In the genomic region with DNA sequence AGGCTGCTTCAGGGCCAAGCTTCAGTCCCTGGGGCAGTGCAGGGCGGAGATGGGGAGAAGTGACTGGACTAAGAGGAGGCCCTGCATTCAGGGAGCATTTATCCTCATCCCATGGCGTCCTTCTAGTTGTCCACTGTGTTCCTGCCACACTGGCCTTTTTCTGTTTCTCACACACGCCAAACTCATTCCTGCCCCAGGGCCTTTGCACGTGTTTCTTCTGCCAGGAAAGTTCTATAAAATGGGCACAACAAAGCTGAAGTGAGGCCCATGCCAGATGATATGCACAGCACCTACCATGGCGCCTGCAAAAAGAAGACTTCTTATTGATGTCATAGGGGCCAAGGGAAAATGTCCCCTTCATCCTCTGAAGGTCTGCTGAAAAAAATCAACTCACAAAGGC, we compare ENCODE assay signal across 40 cellular contexts. TPM values are rescaled to one million over a fixed set of nuclear protein-coding genes. Genes with fewer than 3 reads are reported as not detected.
"Had no signal": no experiment of that assay in that cellular context is flagged by ENCODE, and none has a peak within 500 bp of the region (broad histone marks: within the 10 kb centered on the region; RNA-seq: fewer than 3 reads in every experiment).

No MANE protein-coding gene starts in this region.

- H3K36me3 Mint-ChIP-seq: activated CD8-positive, alpha-beta memory T cell treated with anti-CD3 and anti-CD28 coated beads, Interleukin-2, amount 10 ng/mL, durations not matched to agents 7 days and 5 days; activated naive CD4-positive, alpha-beta T cell treated with anti-CD3 and anti-CD28 coated beads, Interleukin-2, amount 10 ng/mL, durations not matched to agents 7 days and 5 days; activated naive CD4-positive, alpha-beta T cell treated with anti-CD3 and anti-CD28 coated beads, Interleukin-2, amount 50 U/mL, for 24 hours; activated naive CD8-positive, alpha-beta T cell; activated naive CD8-positive, alpha-beta T cell treated with anti-CD3 and anti-CD28 coated beads, Interleukin-2, amount 10 ng/mL, durations not matched to agents 7 days and 5 days had no signal

- DNase-seq: activated CD4-positive, alpha-beta memory T cell treated with anti-CD3 and anti-CD28 coated beads, Interleukin-2, amount 10 ng/mL, durations not matched to agents 7 days and 5 days; activated CD4-positive, alpha-beta T cell treated with anti-CD3 and anti-CD28 coated beads for 1 hour; activated CD4-positive, alpha-beta T cell treated with anti-CD3 and anti-CD28 coated beads for 36 hours; activated CD4-positive, alpha-beta T cell treated with anti-CD3 and anti-CD28 coated beads for 48 hours; activated CD4-positive, alpha-beta T cell treated with anti-CD3 and anti-CD28 coated beads, Interleukin-2, amount 10 ng/mL, durations not matched to agents 7 days and 5 days; activated CD4-positive, alpha-beta T cell treated with anti-CD3 and anti-CD28 coated beads, Interleukin-2, amount 50 U/mL, for 48 hours; activated CD4-positive, CD25-positive, alpha-beta regulatory T cell; activated CD8-positive, alpha-beta memory T cell treated with anti-CD3 and anti-CD28 coated beads for 24 hours; activated CD8-positive, alpha-beta memory T cell treated with anti-CD3 and anti-CD28 coated beads, Interleukin-2, amount 10 ng/mL, durations not matched to agents 7 days and 5 days; activated CD8-positive, alpha-beta memory T cell treated with anti-CD3 and anti-CD28 coated beads, Interleukin-2, amount 50 U/mL, for 48 hours; activated CD8-positive, alpha-beta T cell treated with anti-CD3 and anti-CD28 coated beads, Interleukin-2, amount 10 ng/mL, durations not matched to agents 7 days and 5 days; activated effector memory CD4-positive, alpha-beta T cell treated with Interleukin-2 at 50 U/mL for 16 hours; activated gamma-delta T cell; activated naive CD4-positive, alpha-beta T cell treated with anti-CD3 and anti-CD28 coated beads, Interleukin-2, amount 10 ng/mL, durations not matched to agents 7 days and 5 days; activated naive CD4-positive, alpha-beta T cell treated with Interleukin-2 at 50 U/mL for 16 hours; activated naive CD8-positive, alpha-beta T cell treated with anti-CD3 and anti-CD28 coated beads, Interleukin-2, amount 10 ng/mL, durations not matched to agents 7 days and 5 days; activated naive CD8-positive, alpha-beta T cell treated with anti-CD3 and anti-CD28 coated beads, Interleukin-2, amount 50 U/mL, for 24 hours; activated T-cell treated with anti-CD3 and anti-CD28 coated beads, Interleukin-2, amount 50 U/mL, for 24 hours; activated T-cell treated with anti-CD3 and anti-CD28 coated beads, Interleukin-2, amount 50 U/mL, for 48 hours; aorta; body of pancreas; brain microvascular endothelial cell; caudate nucleus; cerebellar nuclear complex; colonic mucosa; T-helper 2 cell; T-helper 9 cell had no signal

- H3K4me3 ChIP-seq: body of pancreas, breast epithelium, cardiac muscle cell, colonic mucosa had no signal

- H3K27me3 Mint-ChIP-seq: activated CD4-positive, alpha-beta T cell treated with anti-CD3 and anti-CD28 coated beads for 36 hours; activated CD4-positive, alpha-beta T cell treated with anti-CD3 and anti-CD28 coated beads, Interleukin-2, amount 10 ng/mL, durations not matched to agents 7 days and 5 days; activated naive CD4-positive, alpha-beta T cell treated with anti-CD3 and anti-CD28 coated beads, Interleukin-2, amount 50 U/mL, for 24 hours; activated naive CD8-positive, alpha-beta T cell; activated naive CD8-positive, alpha-beta T cell treated with anti-CD3 and anti-CD28 coated beads, Interleukin-2, amount 50 U/mL, for 24 hours; activated T-cell treated with anti-CD3 and anti-CD28 coated beads, Interleukin-2, amount 50 U/mL, for 24 hours had no signal

- H3K36me3 ChIP-seq: brain microvascular endothelial cell, breast epithelium, cardiac muscle cell, colonic mucosa had no signal

- ATAC-seq: activated CD4-positive, alpha-beta T cell treated with anti-CD3 and anti-CD28 coated beads for 36 hours; activated CD4-positive, CD25-positive, alpha-beta regulatory T cell treated with anti-CD3 and anti-CD28 coated beads, Interleukin-2, amount 50 U/mL, for 24 hours; activated CD8-positive, alpha-beta memory T cell treated with anti-CD3 and anti-CD28 coated beads, Interleukin-2, amount 10 ng/mL, durations not matched to agents 7 days and 5 days; activated CD8-positive, alpha-beta T cell treated with anti-CD3 and anti-CD28 coated beads, Interleukin-2, amount 10 ng/mL, durations not matched to agents 7 days and 5 days; activated naive CD8-positive, alpha-beta T cell treated with anti-CD3 and anti-CD28 coated beads, Interleukin-2, amount 50 U/mL, for 24 hours; body of pancreas had no signal

- FAIRE-seq: astrocyte, TTC549 had no signal

- H3K27me3 ChIP-seq: body of pancreas, brain microvascular endothelial cell, breast epithelium, cardiac muscle cell, colonic mucosa had no signal

- H3K27ac Mint-ChIP-seq: activated CD4-positive, alpha-beta memory T cell treated with anti-CD3 and anti-CD28 coated beads, Interleukin-2, amount 10 ng/mL, durations not matched to agents 7 days and 5 days; activated CD4-positive, alpha-beta T cell treated with anti-CD3 and anti-CD28 coated beads for 36 hours; activated CD4-positive, alpha-beta T cell treated with anti-CD3 and anti-CD28 coated beads, Interleukin-2, amount 10 ng/mL, durations not matched to agents 7 days and 5 days; activated CD8-positive, alpha-beta memory T cell treated with anti-CD3 and anti-CD28 coated beads, Interleukin-2, amount 10 ng/mL, durations not matched to agents 7 days and 5 days; activated CD8-positive, alpha-beta T cell treated with anti-CD3 and anti-CD28 coated beads, Interleukin-2, amount 10 ng/mL, durations not matched to agents 7 days and 5 days; activated naive CD4-positive, alpha-beta T cell treated with anti-CD3 and anti-CD28 coated beads, Interleukin-2, amount 10 ng/mL, durations not matched to agents 7 days and 5 days; activated naive CD4-positive, alpha-beta T cell treated with anti-CD3 and anti-CD28 coated beads, Interleukin-2, amount 50 U/mL, for 24 hours; activated naive CD8-positive, alpha-beta T cell; activated naive CD8-positive, alpha-beta T cell treated with anti-CD3 and anti-CD28 coated beads, Interleukin-2, amount 10 ng/mL, durations not matched to agents 7 days and 5 days; activated naive CD8-positive, alpha-beta T cell treated with anti-CD3 and anti-CD28 coated beads, Interleukin-2, amount 50 U/mL, for 24 hours; activated T-cell treated with anti-CD3 and anti-CD28 coated beads, Interleukin-2, amount 50 U/mL, for 24 hours; activated T-helper 2 cell treated with anti-CD3 and anti-CD28 coated beads, Interferon-gamma antibody, Interleukin-2, Interleukin-4, amounts not matched to agents 10 μg/mL and 5 μg/mL and 100 μg/mL, durations not matched to agents 14 hours and 24 hours and 36 hours; T-helper 2 cell treated with Interferon-gamma antibody and Interleukin-4, amounts not matched to agents 5 μg/mL and 100 μg/mL, for 36 hours had no signal

- H3K27ac ChIP-seq: body of pancreas, brain microvascular endothelial cell, breast epithelium, cardiac muscle cell, colonic mucosa, VCaP had no signal

- H3K4me3 Mint-ChIP-seq: activated CD4-positive, alpha-beta memory T cell treated with anti-CD3 and anti-CD28 coated beads, Interleukin-2, amount 10 ng/mL, durations not matched to agents 7 days and 5 days; activated CD4-positive, alpha-beta T cell treated with anti-CD3 and anti-CD28 coated beads for 36 hours; activated CD4-positive, alpha-beta T cell treated with anti-CD3 and anti-CD28 coated beads, Interleukin-2, amount 10 ng/mL, durations not matched to agents 7 days and 5 days; activated CD8-positive, alpha-beta memory T cell treated with anti-CD3 and anti-CD28 coated beads, Interleukin-2, amount 10 ng/mL, durations not matched to agents 7 days and 5 days; activated CD8-positive, alpha-beta T cell treated with anti-CD3 and anti-CD28 coated beads, Interleukin-2, amount 10 ng/mL, durations not matched to agents 7 days and 5 days; activated naive CD4-positive, alpha-beta T cell treated with anti-CD3 and anti-CD28 coated beads, Interleukin-2, amount 10 ng/mL, durations not matched to agents 7 days and 5 days; activated naive CD4-positive, alpha-beta T cell treated with anti-CD3 and anti-CD28 coated beads, Interleukin-2, amount 50 U/mL, for 24 hours; activated naive CD8-positive, alpha-beta T cell; activated naive CD8-positive, alpha-beta T cell treated with anti-CD3 and anti-CD28 coated beads, Interleukin-2, amount 10 ng/mL, durations not matched to agents 7 days and 5 days; activated naive CD8-positive, alpha-beta T cell treated with anti-CD3 and anti-CD28 coated beads, Interleukin-2, amount 50 U/mL, for 24 hours; activated T-cell treated with anti-CD3 and anti-CD28 coated beads, Interleukin-2, amount 50 U/mL, for 24 hours; central memory CD8-positive, alpha-beta T cell; T-helper 2 cell treated with Interferon-gamma antibody and Interleukin-4, amounts not matched to agents 5 μg/mL and 100 μg/mL, for 36 hours had no signal

- H3K4me1 Mint-ChIP-seq: activated CD4-positive, alpha-beta memory T cell treated with anti-CD3 and anti-CD28 coated beads, Interleukin-2, amount 10 ng/mL, durations not matched to agents 7 days and 5 days; activated CD4-positive, alpha-beta T cell treated with anti-CD3 and anti-CD28 coated beads for 36 hours; activated CD4-positive, alpha-beta T cell treated with anti-CD3 and anti-CD28 coated beads, Interleukin-2, amount 10 ng/mL, durations not matched to agents 7 days and 5 days; activated CD8-positive, alpha-beta memory T cell treated with anti-CD3 and anti-CD28 coated beads, Interleukin-2, amount 10 ng/mL, durations not matched to agents 7 days and 5 days; activated naive CD4-positive, alpha-beta T cell treated with anti-CD3 and anti-CD28 coated beads, Interleukin-2, amount 10 ng/mL, durations not matched to agents 7 days and 5 days; activated naive CD4-positive, alpha-beta T cell treated with anti-CD3 and anti-CD28 coated beads, Interleukin-2, amount 50 U/mL, for 24 hours; activated naive CD8-positive, alpha-beta T cell treated with anti-CD3 and anti-CD28 coated beads, Interleukin-2, amount 10 ng/mL, durations not matched to agents 7 days and 5 days; activated naive CD8-positive, alpha-beta T cell treated with anti-CD3 and anti-CD28 coated beads, Interleukin-2, amount 50 U/mL, for 24 hours; central memory CD8-positive, alpha-beta T cell had no signal

- H3K9me3 Mint-ChIP-seq: activated CD4-positive, alpha-beta memory T cell treated with anti-CD3 and anti-CD28 coated beads, Interleukin-2, amount 10 ng/mL, durations not matched to agents 7 days and 5 days; activated CD4-positive, alpha-beta T cell treated with anti-CD3 and anti-CD28 coated beads, Interleukin-2, amount 10 ng/mL, durations not matched to agents 7 days and 5 days; activated naive CD4-positive, alpha-beta T cell treated with anti-CD3 and anti-CD28 coated beads, Interleukin-2, amount 10 ng/mL, durations not matched to agents 7 days and 5 days; activated naive CD4-positive, alpha-beta T cell treated with anti-CD3 and anti-CD28 coated beads, Interleukin-2, amount 50 U/mL, for 24 hours; activated naive CD8-positive, alpha-beta T cell treated with anti-CD3 and anti-CD28 coated beads, Interleukin-2, amount 10 ng/mL, durations not matched to agents 7 days and 5 days; activated naive CD8-positive, alpha-beta T cell treated with anti-CD3 and anti-CD28 coated beads, Interleukin-2, amount 50 U/mL, for 24 hours; activated T-cell treated with anti-CD3 and anti-CD28 coated beads, Interleukin-2, amount 50 U/mL, for 24 hours; activated T-helper 2 cell treated with anti-CD3 and anti-CD28 coated beads, Interferon-gamma antibody, Interleukin-2, Interleukin-4, amounts not matched to agents 10 μg/mL and 5 μg/mL and 100 μg/mL, durations not matched to agents 14 hours and 24 hours and 36 hours; central memory CD8-positive, alpha-beta T cell; T-helper 2 cell treated with Interferon-gamma antibody and Interleukin-4, amounts not matched to agents 5 μg/mL and 100 μg/mL, for 36 hours had no signal

- H3K4me1 ChIP-seq: body of pancreas, breast epithelium, colonic mucosa had no signal

- H3K9me3 ChIP-seq: body of pancreas, breast epithelium, colonic mucosa had no signal

RNA-seq across cellular contexts. Expression of gene MROH7, which starts 24.3 kb away (rescaled TPM):
- total RNA-seq: activated CD8-positive, alpha-beta memory T cell treated with anti-CD3 and anti-CD28 coated beads, Interleukin-2, amount 10 ng/mL, durations not matched to agents 7 days and 5 days; activated CD8-positive, alpha-beta T cell treated with anti-CD3 and anti-CD28 coated beads, Interleukin-2, amount 10 ng/mL, durations not matched to agents 7 days and 5 days; astrocyte had no signal

RNA-seq across cellular contexts. Expression of gene FAM151A, which starts 42.5 kb away (rescaled TPM):
- total RNA-seq: activated CD4-positive, alpha-beta memory T cell treated with anti-CD3 and anti-CD28 coated beads, Interleukin-2, amount 10 ng/mL, durations not matched to agents 7 days and 5 days; activated CD4-positive, alpha-beta T cell treated with anti-CD3 and anti-CD28 coated beads for 36 hours; activated CD4-positive, alpha-beta T cell treated with anti-CD3 and anti-CD28 coated beads, Interleukin-2, amount 10 ng/mL, durations not matched to agents 7 days and 5 days; activated CD8-positive, alpha-beta memory T cell treated with anti-CD3 and anti-CD28 coated beads, Interleukin-2, amount 10 ng/mL, durations not matched to agents 7 days and 5 days; activated CD8-positive, alpha-beta T cell treated with anti-CD3 and anti-CD28 coated beads, Interleukin-2, amount 10 ng/mL, durations not matched to agents 7 days and 5 days; activated naive CD8-positive, alpha-beta T cell treated with anti-CD3 and anti-CD28 coated beads, Interleukin-2, amount 10 ng/mL, durations not matched to agents 7 days and 5 days; activated T-helper 2 cell treated with anti-CD3 and anti-CD28 coated beads, Interferon-gamma antibody, Interleukin-2, Interleukin-4, amounts not matched to agents 10 μg/mL and 5 μg/mL and 100 μg/mL, durations not matched to agents 14 hours and 24 hours and 36 hours; aorta; astrocyte; body of pancreas; chondrocyte; T-helper 1 cell treated with Interleukin-12 subunit alpha and Interleukin-12 subunit beta and Interleukin-4 antibody, amounts not matched to agents 30 ng/mL and 1 ng/mL, for 36 hours had no signal
